9 cellular contexts compared by ENCODE assay signal in genomic region chr16:57268804-57269800, GRCh38. TPM values are rescaled to one million over a fixed set of nuclear protein-coding genes. Genes with fewer than 3 reads are reported as not detected.
DNase-seq lines count a peak whose midpoint lies in the region; ATAC-seq, FAIRE-seq and TF ChIP-seq lines count a peak whose summit lies in the region.
"Had no signal": no experiment of that assay in that cellular context is flagged by ENCODE, and none has a peak within 500 bp of the region (broad histone marks: within the 10 kb centered on the region; RNA-seq: fewer than 3 reads in every experiment).

No MANE protein-coding gene starts in this region.

- DNase-seq in HUDEP-2 (lab: John Stamatoyannopoulos, UW; ENCODE audit: unreplicated experiment in 76 of 76) (peak in 75 of 76 experiments; percentile 37 to 93 (median 81)), hepatocyte (ENCODE audit: low spot score) (peak; percentile 90), small intestine (peak; percentile 97)
- DNase-seq in activated naive CD8-positive, alpha-beta T cell treated with anti-CD3 and anti-CD28 coated beads for 36 hours = no peak
- no peak for DNase-seq in activated CD8-positive, alpha-beta memory T cell treated with anti-CD3 and anti-CD28 coated beads for 24 hours
- no peak for DNase-seq in effector CD4-positive, alpha-beta T cell
- DNase-seq: DMS79 treated with DMSO at 0.1 percent for 48 hours had no signal

- TF ChIP-seq CTCF in hepatocyte (IDR thresholded peaks at IDR 0.05; ENCODE audit: poor library complexity) = no peak

- 53% methylated on average over 14 of the region's 14 CpGs for WGBS in hepatocyte (ENCODE audit: low lambda C conversion rate, missing lambda C conversion rate)
- 24 to 50% (median 35%) methylated on average over 14 of the region's 14 CpGs for WGBS in small intestine, 3 donors

- H3K4me1 Mint-ChIP-seq in activated naive CD8-positive, alpha-beta T cell treated with anti-CD3 and anti-CD28 coated beads for 36 hours = peaks cover 32% of the 10 kb centered on the region

- no peak overlapping the region for H2AFZ ChIP-seq in hepatocyte

- no peak for FAIRE-seq in small intestine (lab: Jason Lieb, UNC)

- H3K4me1 ChIP-seq in hepatocyte (ENCODE audit: insufficient read depth) (peaks cover 52% of the 10 kb centered on the region), small intestine (ENCODE audit: control insufficient read depth in 2 of 2, insufficient read depth in 1 of 2, low read depth in 1 of 2, low read length in 1 of 2) (peaks cover 3 to 8% of the 10 kb centered on the region in 2 donors)

- no peaks in the 10 kb centered on the region for H4K20me1 ChIP-seq in hepatocyte (ENCODE audit: insufficient read depth, poor library complexity, severe bottlenecking)

- no peaks in the 10 kb centered on the region for H3K27me3 ChIP-seq in hepatocyte
- H3K27me3 ChIP-seq in small intestine (ENCODE audit: control insufficient read depth in 2 of 2, insufficient read depth in 2 of 2, low read length in 2 of 2) = no peaks in the 10 kb centered on the region

- H3K27ac ChIP-seq in hepatocyte = peak overlapping the region; percentile 99
- peak overlapping the region; percentile 74 to 93 for H3K27ac ChIP-seq in small intestine (ENCODE audit: low read depth in 1 of 2, low read length in 1 of 2)

- H3K27ac Mint-ChIP-seq in activated naive CD8-positive, alpha-beta T cell treated with anti-CD3 and anti-CD28 coated beads for 36 hours = peak overlapping the region; percentile 80

- ATAC-seq in GM18858 (IDR thresholded peaks at IDR 0.05; ENCODE audit: unreplicated experiment) = no peak
- ATAC-seq in GM19023 (IDR thresholded peaks at IDR 0.05; ENCODE audit: unreplicated experiment) = no peak

- H3K4me2 ChIP-seq in hepatocyte = peak overlapping the region; percentile 37

- H3K36me3 Mint-ChIP-seq in activated naive CD8-positive, alpha-beta T cell treated with anti-CD3 and anti-CD28 coated beads for 36 hours = no peaks in the 10 kb centered on the region

- H3K9me3 ChIP-seq in hepatocyte (ENCODE audit: low read depth) (no peaks in the 10 kb centered on the region), small intestine (ENCODE audit: control insufficient read depth, low read depth) (no peaks in the 10 kb centered on the region)

- H3K79me2 ChIP-seq in hepatocyte = peaks cover 52% of the 10 kb centered on the region

- no peak overlapping the region for H3K4me3 ChIP-seq in hepatocyte
- H3K4me3 ChIP-seq in small intestine (ENCODE audit: low read depth in 1 of 2, low read length in 2 of 2) = no peak overlapping the region

- H3K4me3 Mint-ChIP-seq in activated naive CD8-positive, alpha-beta T cell treated with anti-CD3 and anti-CD28 coated beads for 36 hours = no peak overlapping the region

- no peaks in the 10 kb centered on the region for H3K27me3 Mint-ChIP-seq in activated naive CD8-positive, alpha-beta T cell treated with anti-CD3 and anti-CD28 coated beads for 36 hours

- no peaks in the 10 kb centered on the region for H3K9me2 ChIP-seq in hepatocyte (replicated peaks; ENCODE audit: insufficient read depth)

- H3K36me3 ChIP-seq in hepatocyte (replicated peaks; ENCODE audit: insufficient read depth, low read depth) (no peaks in the 10 kb centered on the region), small intestine (ENCODE audit: control insufficient read depth in 2 of 2, insufficient read depth in 2 of 2, low read length in 2 of 2) (no peaks in the 10 kb centered on the region)

- no peaks in the 10 kb centered on the region for H3K9me3 Mint-ChIP-seq in activated naive CD8-positive, alpha-beta T cell treated with anti-CD3 and anti-CD28 coated beads for 36 hours

RNA-seq across cellular contexts. Expression of gene PLLP, which starts 15.4 kb away (rescaled TPM):
- total RNA-seq in activated naive CD8-positive, alpha-beta T cell treated with anti-CD3 and anti-CD28 coated beads for 36 hours = under 1 TPM; 0.34 to 0.54 TPM
- total RNA-seq in hepatocyte = 42.3 and 49.5 TPM in 2 replicates
- polyA plus RNA-seq in hepatocyte = 31.0 and 38.7 TPM in 2 replicates
- polyA plus RNA-seq in small intestine = 100 to 1,000 TPM in 2 of 3 donors, 10 to 100 TPM in 1; 56.9 to 162 (median 135) TPM

RNA-seq across cellular contexts. Expression of gene ARL2BP, which starts 24.0 kb away (rescaled TPM):
- total RNA-seq in activated naive CD8-positive, alpha-beta T cell treated with anti-CD3 and anti-CD28 coated beads for 36 hours = 10 to 100 TPM; 16.2 to 17.1 TPM
- total RNA-seq in hepatocyte = 92.6 and 105 TPM in 2 replicates
- polyA plus RNA-seq in hepatocyte (102 and 104 TPM in 2 replicates), small intestine (10 to 100 TPM; 18.8 to 30.3 (median 24.9) TPM)

Comparison
In these comparisons a context has a peak if more than half of its experiments do, and no peak if none do; other contexts are left out.
1. DNase-seq: peak in HUDEP-2 (75 of 76), hepatocyte (single experiment) and small intestine (single experiment); none in activated naive CD8-positive, alpha-beta T cell treated with anti-CD3 and anti-CD28 coated beads for 36 hours (single experiment), activated CD8-positive, alpha-beta memory T cell treated with anti-CD3 and anti-CD28 coated beads for 24 hours (single experiment) and effector CD4-positive, alpha-beta T cell (single experiment).
2. RNA of gene PLLP, which starts 15.4 kb away (total RNA-seq): 42.3 to 49.5 TPM in hepatocyte; 0.34 to 0.54 TPM in activated naive CD8-positive, alpha-beta T cell treated with anti-CD3 and anti-CD28 coated beads for 36 hours; every median in the first group is over 10 times any median in the second.